ENCODE assay signal across 1 cellular context in genomic region chr16:86991679-86992078, GRCh38.
TF ChIP-seq lines count a peak whose summit lies in the region.

No MANE protein-coding gene starts in this region.

TF ChIP-seq in IMR-90, 13 proteins besides CTCF, POLR2A, EP300 and RAD21 (continued from another document):
- TF ChIP-seq USF2 (IDR thresholded peaks at IDR 0.05; ENCODE audit: low read depth, low read length) (no peak), BHLHE40 (IDR thresholded peaks at IDR 0.05; ENCODE audit: low read depth, low read length) (peak; percentile 97), ELK1 (IDR thresholded peaks at IDR 0.05; ENCODE audit: borderline replicate concordance, low read depth, low read length) (no peak)
